Comparison of ENCODE assay signal across 13 cellular contexts in the genomic region with DNA sequence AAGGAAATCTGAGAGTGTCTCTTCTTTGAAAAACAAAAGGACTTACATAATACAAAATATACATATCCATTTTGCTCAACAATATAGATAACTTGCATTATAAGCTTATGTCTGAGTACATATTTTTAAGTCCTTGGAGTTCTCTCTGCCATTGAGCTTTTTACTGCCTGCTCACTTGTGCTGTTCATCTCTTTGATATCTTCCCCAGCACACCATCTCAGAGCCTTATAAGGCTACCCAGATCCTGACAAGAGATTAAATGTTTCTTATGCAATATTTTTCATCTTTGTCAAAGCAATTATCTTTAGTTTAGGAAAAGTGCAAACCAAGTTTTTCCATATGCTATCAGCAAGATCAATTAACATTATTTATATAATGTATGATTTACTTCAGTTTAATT.
DNase-seq lines count a peak whose midpoint lies in the region; ATAC-seq and TF ChIP-seq lines count a peak whose summit lies in the region.
"Had no signal": no experiment of that assay in that cellular context is flagged by ENCODE, and none has a peak within 500 bp of the region (broad histone marks: within the 10 kb centered on the region; RNA-seq: fewer than 3 reads in every experiment).

No MANE protein-coding gene starts in this region.

- H3K27ac ChIP-seq in Peyer's patch (peak overlapping the region in 3 of 4 donors; percentile 11 to 73 (median 51)), rectal smooth muscle tissue (ENCODE audit: low read depth, low read length) (peak overlapping the region; percentile 76)
- H3K27ac ChIP-seq: 22Rv1, testis had no signal

- H3K9ac ChIP-seq in rectal smooth muscle tissue (ENCODE audit: low read length) = no peak overlapping the region

- H3K27me3 Mint-ChIP-seq in T-helper 1 cell treated with Interleukin-12 subunit alpha and Interleukin-12 subunit beta and Interleukin-4 antibody, amounts not matched to agents 30 μg/mL and 1 μg/mL, for 36 hours (ENCODE audit: low read depth) = no peaks in the 10 kb centered on the region
- H3K27me3 Mint-ChIP-seq in stimulated activated naive CD8-positive, alpha-beta T cell treated with anti-CD3 and anti-CD28 coated beads, Interleukin-15, amount 100 ng/mL, for 72 hours = no peaks in the 10 kb centered on the region

- no peak for TF ChIP-seq POLR2A in Peyer's patch (IDR thresholded peaks at IDR 0.05)

- ATAC-seq in HG03175 (IDR thresholded peaks at IDR 0.05; ENCODE audit: unreplicated experiment) = no peak
- no peak for ATAC-seq in stimulated activated naive CD8-positive, alpha-beta T cell treated with anti-CD3 and anti-CD28 coated beads, Interleukin-15, amount 100 ng/mL, for 72 hours

- no peak for TF ChIP-seq CTCF in Peyer's patch (IDR thresholded peaks at IDR 0.05)
- TF ChIP-seq CTCF in epithelial cell of esophagus (IDR thresholded peaks at IDR 0.05; ENCODE audit: insufficient read depth, low read depth, low read length, missing control alignments) = no peak

- DNase-seq in T-helper 1 cell (no peak), Peyer's patch (no peak), epithelial cell of esophagus (ENCODE audit: low read depth) (peak; percentile 8), Kasumi-1 (lab: John Stamatoyannopoulos, UW) (no peak)
- DNase-seq in stimulated activated naive CD8-positive, alpha-beta T cell treated with anti-CD3 and anti-CD28 coated beads, Interleukin-15, amount 100 ng/mL, for 72 hours = no peak
- DNase-seq: activated CD4-positive, alpha-beta T cell treated with anti-CD3 and anti-CD28 coated beads, Interleukin-2, amount 50 U/mL, for 4 hours; nephron progenitor cell; testis had no signal

- H3K4me1 ChIP-seq in Peyer's patch (peaks cover 0 to 37% (median 10%) of the 10 kb centered on the region in 4 donors), rectal smooth muscle tissue (ENCODE audit: control insufficient read depth, insufficient read depth, low read length) (peaks cover 17% of the 10 kb centered on the region)

- peaks cover 23% of the 10 kb centered on the region for H3K36me3 Mint-ChIP-seq in T-helper 1 cell treated with Interleukin-12 subunit alpha and Interleukin-12 subunit beta and Interleukin-4 antibody, amounts not matched to agents 30 μg/mL and 1 μg/mL, for 36 hours (ENCODE audit: low read depth)

- H3K36me3 ChIP-seq in Peyer's patch (no peaks in the 10 kb centered on the region), rectal smooth muscle tissue (ENCODE audit: control insufficient read depth, insufficient read depth, low read length) (no peaks in the 10 kb centered on the region)

- H3K4me3 ChIP-seq in Peyer's patch = no peak overlapping the region
- H3K4me3 ChIP-seq in epithelial cell of esophagus (ENCODE audit: low read length) = no peak overlapping the region
- H3K4me3 ChIP-seq in rectal smooth muscle tissue (ENCODE audit: low read length) = no peak overlapping the region
- H3K4me3 ChIP-seq: skin epidermis, testis had no signal

- peak overlapping the region; percentile 78 for H3K27ac Mint-ChIP-seq in T-helper 1 cell treated with Interleukin-12 subunit alpha and Interleukin-12 subunit beta and Interleukin-4 antibody, amounts not matched to agents 30 μg/mL and 1 μg/mL, for 36 hours
- H3K27ac Mint-ChIP-seq in stimulated activated naive CD8-positive, alpha-beta T cell treated with anti-CD3 and anti-CD28 coated beads, Interleukin-15, amount 100 ng/mL, for 72 hours = no peak overlapping the region
- H3K27ac Mint-ChIP-seq: nephron progenitor cell had no signal

- peaks cover 20% of the 10 kb centered on the region for H3K9me3 Mint-ChIP-seq in T-helper 1 cell treated with Interleukin-12 subunit alpha and Interleukin-12 subunit beta and Interleukin-4 antibody, amounts not matched to agents 30 μg/mL and 1 μg/mL, for 36 hours
- H3K9me3 Mint-ChIP-seq in stimulated activated naive CD8-positive, alpha-beta T cell treated with anti-CD3 and anti-CD28 coated beads, Interleukin-15, amount 100 ng/mL, for 72 hours = peaks cover 11 to 12% of the 10 kb centered on the region in 2 donors

- H3K4me3 Mint-ChIP-seq in T-helper 1 cell treated with Interleukin-12 subunit alpha and Interleukin-12 subunit beta and Interleukin-4 antibody, amounts not matched to agents 30 μg/mL and 1 μg/mL, for 36 hours = peak overlapping the region; percentile 55
- no peak overlapping the region for H3K4me3 Mint-ChIP-seq in stimulated activated naive CD8-positive, alpha-beta T cell treated with anti-CD3 and anti-CD28 coated beads, Interleukin-15, amount 100 ng/mL, for 72 hours
- H3K4me3 Mint-ChIP-seq: nephron progenitor cell had no signal

- peaks cover 58% of the 10 kb centered on the region for H3K4me1 Mint-ChIP-seq in T-helper 1 cell treated with Interleukin-12 subunit alpha and Interleukin-12 subunit beta and Interleukin-4 antibody, amounts not matched to agents 30 μg/mL and 1 μg/mL, for 36 hours (ENCODE audit: low read depth)
- peaks cover 39% of the 10 kb centered on the region for H3K4me1 Mint-ChIP-seq in stimulated activated naive CD8-positive, alpha-beta T cell treated with anti-CD3 and anti-CD28 coated beads, Interleukin-15, amount 100 ng/mL, for 72 hours
- H3K4me1 Mint-ChIP-seq: nephron progenitor cell had no signal

- H3K27me3 ChIP-seq in Peyer's patch (no peaks in the 10 kb centered on the region), rectal smooth muscle tissue (ENCODE audit: control insufficient read depth, insufficient read depth, low read length) (no peaks in the 10 kb centered on the region)
- H3K27me3 ChIP-seq: testis had no signal

- peaks cover 0 to 4% (median 0%) of the 10 kb centered on the region in 4 donors for H3K9me3 ChIP-seq in Peyer's patch
- H3K9me3 ChIP-seq: testis had no signal
